In genomic region chrX:118807151-118808017, GRCh38 we compare ENCODE assay signal across 8 cellular contexts. TPM values are rescaled to one million over a fixed set of nuclear protein-coding genes. Genes with fewer than 3 reads are reported as not detected.
DNase-seq lines count a peak whose midpoint lies in the region; ATAC-seq and TF ChIP-seq lines count a peak whose summit lies in the region.

No MANE protein-coding gene starts in this region.

- H3K27ac ChIP-seq in neural progenitor cell, result no peak overlapping the region

- H3K27me3 Mint-ChIP-seq in CD14-positive monocyte (ENCODE audit: low read depth in 3 of 3), result peaks cover 0 to 10% (median 2%) of the 10 kb centered on the region in 3 donors
- peaks cover 4% of the 10 kb centered on the region for H3K27me3 Mint-ChIP-seq in activated CD4-positive, alpha-beta T cell treated with anti-CD3 and anti-CD28 coated beads, Interleukin-2, amount 10 ng/mL, durations not matched to agents 7 days and 5 days
- H3K27me3 Mint-ChIP-seq in neural progenitor cell (ENCODE audit: insufficient read depth, low read depth), result no peaks in the 10 kb centered on the region

- H3K4me1 Mint-ChIP-seq in CD14-positive monocyte (peaks cover 20% of the 10 kb centered on the region), neural progenitor cell (no peaks in the 10 kb centered on the region)
- no peaks in the 10 kb centered on the region for H3K4me1 Mint-ChIP-seq in activated CD4-positive, alpha-beta T cell treated with anti-CD3 and anti-CD28 coated beads, Interleukin-2, amount 10 ng/mL, durations not matched to agents 7 days and 5 days

- H3K4me3 ChIP-seq in neural progenitor cell, result no peak overlapping the region

- CTCF ChIA-PET in activated CD4-positive, alpha-beta T cell treated with anti-CD3 and anti-CD28 coated beads, Interleukin-2, amount 10 ng/mL, durations not matched to agents 7 days and 5 days (lab: Charles Lee), result interaction anchor here (0.6 kb wide), 1 partner anchor 346 kb away, joined by 3 read pairs; no protein-coding TSS in a partner anchor

- H3K4me1 ChIP-seq in neural progenitor cell, result no peaks in the 10 kb centered on the region

- TF ChIP-seq CTCF in CD14-positive monocyte (IDR thresholded peaks at IDR 0.05) (peak; percentile 67), GM20000 (IDR thresholded peaks at IDR 0.05; ENCODE audit: extremely low read depth, missing control alignments) (peak; percentile 58), neural progenitor cell (IDR thresholded peaks at IDR 0.05) (peak; percentile 62)

- DNase-seq in CD14-positive monocyte (ENCODE audit: low spot score) (no peak), GM20000 (ENCODE audit: low spot score) (peak; percentile 36), NCI-H2171 (lab: John Stamatoyannopoulos, UW) (peak; percentile 0), fibroblast of gingiva (ENCODE audit: low read depth) (peak; percentile 27), neural progenitor cell (ENCODE audit: low spot score) (peak; percentile 56)
- peak; percentile 27 for DNase-seq in activated CD4-positive, alpha-beta T cell treated with anti-CD3 and anti-CD28 coated beads, Interleukin-2, amount 10 ng/mL, durations not matched to agents 7 days and 5 days

- no peak overlapping the region for H3K4me2 ChIP-seq in neural progenitor cell

- no peaks in the 10 kb centered on the region for H3K27me3 ChIP-seq in neural progenitor cell

- H3K36me3 Mint-ChIP-seq in CD14-positive monocyte, result peaks cover 3 to 4% of the 10 kb centered on the region in 2 donors
- no peaks in the 10 kb centered on the region for H3K36me3 Mint-ChIP-seq in activated CD4-positive, alpha-beta T cell treated with anti-CD3 and anti-CD28 coated beads, Interleukin-2, amount 10 ng/mL, durations not matched to agents 7 days and 5 days (ENCODE audit: low read depth)
- H3K36me3 Mint-ChIP-seq in neural progenitor cell, result no peaks in the 10 kb centered on the region

- ATAC-seq in GM19467 (IDR thresholded peaks at IDR 0.05; ENCODE audit: unreplicated experiment) (no peak), GM21723 (IDR thresholded peaks at IDR 0.05; ENCODE audit: unreplicated experiment) (no peak)

- no peak overlapping the region for H2AFZ ChIP-seq in neural progenitor cell (replicated peaks)

- H3K4me3 Mint-ChIP-seq in CD14-positive monocyte (no peak overlapping the region), neural progenitor cell (no peak overlapping the region)
- H3K4me3 Mint-ChIP-seq in activated CD4-positive, alpha-beta T cell treated with anti-CD3 and anti-CD28 coated beads, Interleukin-2, amount 10 ng/mL, durations not matched to agents 7 days and 5 days, result no peak overlapping the region

- H3F3A ChIP-seq in neural progenitor cell (ENCODE audit: low read depth), result no peaks in the 10 kb centered on the region

- POLR2A ChIA-PET in activated CD4-positive, alpha-beta T cell treated with anti-CD3 and anti-CD28 coated beads, Interleukin-2, amount 10 ng/mL, durations not matched to agents 7 days and 5 days (lab: Charles Lee), result no interaction called here

- H3K9me3 ChIP-seq in neural progenitor cell (ENCODE audit: low read depth), result peaks cover 4% of the 10 kb centered on the region

- peak overlapping the region in 1 of 7 donors; percentile 33 for H3K27ac Mint-ChIP-seq in CD14-positive monocyte
- no peak overlapping the region for H3K27ac Mint-ChIP-seq in activated CD4-positive, alpha-beta T cell treated with anti-CD3 and anti-CD28 coated beads, Interleukin-2, amount 10 ng/mL, durations not matched to agents 7 days and 5 days
- no peak overlapping the region for H3K27ac Mint-ChIP-seq in neural progenitor cell

- H3K9ac ChIP-seq in neural progenitor cell, result no peak overlapping the region

- peaks cover 0 to 16% (median 11%) of the 10 kb centered on the region in 7 donors for H3K9me3 Mint-ChIP-seq in CD14-positive monocyte
- no peaks in the 10 kb centered on the region for H3K9me3 Mint-ChIP-seq in activated CD4-positive, alpha-beta T cell treated with anti-CD3 and anti-CD28 coated beads, Interleukin-2, amount 10 ng/mL, durations not matched to agents 7 days and 5 days
- H3K9me3 Mint-ChIP-seq in neural progenitor cell, result no peaks in the 10 kb centered on the region

- H4K20me1 ChIP-seq in neural progenitor cell (ENCODE audit: low read depth), result no peaks in the 10 kb centered on the region

- intact Hi-C loops in CD14-positive monocyte (cut with micrococcal nuclease), result loop anchor here in 1 of 2 donors (5.0 kb wide), 1 partner anchor 205 kb away; no protein-coding TSS in a partner anchor

- no peaks in the 10 kb centered on the region for H3K79me2 ChIP-seq in neural progenitor cell (ENCODE audit: low read depth)

- no peaks in the 10 kb centered on the region for H3K36me3 ChIP-seq in neural progenitor cell

RNA-seq across cellular contexts. Expression of gene ZCCHC12, which starts 16.2 kb away (rescaled TPM):
- not detected for polyA plus RNA-seq in CD14-positive monocyte
- total RNA-seq in activated CD4-positive, alpha-beta T cell treated with anti-CD3 and anti-CD28 coated beads, Interleukin-2, amount 10 ng/mL, durations not matched to agents 7 days and 5 days, result not detected
- not detected in 2 replicates for total RNA-seq in neural progenitor cell (ENCODE audit: low replicate concordance)
